In the genomic region with DNA sequence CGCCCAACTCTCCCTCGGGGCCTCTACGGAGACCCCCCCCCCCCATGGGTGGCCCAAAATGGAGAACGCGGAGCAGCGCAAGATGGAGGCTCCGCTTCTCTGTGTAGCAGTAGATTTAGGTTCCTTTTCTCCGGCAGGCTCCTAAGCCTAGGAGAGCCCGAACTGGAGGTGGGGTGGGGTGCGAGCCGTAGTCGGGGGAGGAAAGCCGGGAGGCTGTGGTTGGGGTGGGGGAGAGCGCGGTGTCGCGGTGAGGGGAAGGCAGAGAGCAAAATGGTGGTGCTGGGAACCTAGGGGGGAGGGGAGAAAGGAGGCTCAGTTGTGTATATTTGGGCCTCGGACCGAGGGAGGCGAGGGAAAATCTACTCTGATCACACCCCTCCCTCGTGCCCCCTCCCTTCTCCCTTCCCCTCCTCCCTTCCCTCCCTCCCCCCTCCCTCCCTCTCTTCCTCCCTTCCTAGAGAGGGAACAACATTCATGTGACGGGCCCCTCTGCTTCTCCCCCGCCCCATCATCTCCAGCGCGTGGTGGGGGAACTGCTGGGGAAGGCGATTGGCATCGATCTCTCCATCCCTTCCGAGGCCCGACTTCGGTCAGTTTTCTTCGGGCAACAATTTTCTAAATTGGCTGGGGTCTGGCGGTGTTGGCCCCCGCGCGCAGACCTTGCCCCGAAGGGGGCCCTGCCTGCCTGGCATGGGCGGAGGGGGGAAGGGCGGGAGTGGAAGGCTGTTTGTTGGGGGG, we compare ENCODE assay signal across 8 cellular contexts. TPM values are rescaled to one million over a fixed set of nuclear protein-coding genes. Genes with fewer than 3 reads are reported as not detected.
DNase-seq lines count a peak whose midpoint lies in the region; ATAC-seq, FAIRE-seq and TF ChIP-seq lines count a peak whose summit lies in the region.

Gene STAG2 (plus strand): TSS at position 439 of the 738 bp plus-strand sequence. CDS start 60,922 bp downstream, outside the sequence.

- H3K27ac Mint-ChIP-seq in T-helper 1 cell treated with Interleukin-12 subunit alpha and Interleukin-12 subunit beta and Interleukin-4 antibody, amounts not matched to agents 30 μg/mL and 1 μg/mL, for 36 hours, result peak within 1 kb of the TSS; percentile 100

- peak within 1 kb of the TSS; percentile 89 to 99 (median 94) for H3K27ac ChIP-seq in pancreas
- peak within 1 kb of the TSS; percentile 98 for H3K27ac ChIP-seq in upper lobe of right lung

- H3K36me3 ChIP-seq in pancreas, result no peaks in the 10 kb centered on the region
- H3K36me3 ChIP-seq in upper lobe of right lung, result no peaks in the 10 kb centered on the region

- ATAC-seq in pancreas, result peak; percentile 45 to 62 (median 57)
- ATAC-seq in upper lobe of right lung, result peak; percentile 76
- ATAC-seq in GM21367 (IDR thresholded peaks at IDR 0.05; ENCODE audit: unreplicated experiment), result no peak

- FAIRE-seq in pancreas (lab: Jason Lieb, UNC), result no peak

- H3K9me3 Mint-ChIP-seq in T-helper 1 cell treated with Interleukin-12 subunit alpha and Interleukin-12 subunit beta and Interleukin-4 antibody, amounts not matched to agents 30 μg/mL and 1 μg/mL, for 36 hours, result no peaks in the 10 kb centered on the region

- peaks cover 24% of the 10 kb centered on the region for H3K4me1 Mint-ChIP-seq in T-helper 1 cell treated with Interleukin-12 subunit alpha and Interleukin-12 subunit beta and Interleukin-4 antibody, amounts not matched to agents 30 μg/mL and 1 μg/mL, for 36 hours (ENCODE audit: low read depth)

- peaks cover 0 to 14% (median 0%) of the 10 kb centered on the region in 3 donors for H3K4me1 ChIP-seq in pancreas
- peaks cover 6% of the 10 kb centered on the region for H3K4me1 ChIP-seq in upper lobe of right lung

- no peaks in the 10 kb centered on the region for H3K27me3 Mint-ChIP-seq in T-helper 1 cell treated with Interleukin-12 subunit alpha and Interleukin-12 subunit beta and Interleukin-4 antibody, amounts not matched to agents 30 μg/mL and 1 μg/mL, for 36 hours (ENCODE audit: low read depth)

- peaks cover 0 to 6% (median 0%) of the 10 kb centered on the region in 4 donors for H3K27me3 ChIP-seq in pancreas
- H3K27me3 ChIP-seq in upper lobe of right lung, result no peaks in the 10 kb centered on the region

- H3K4me3 ChIP-seq in pancreas, result peak within 1 kb of the TSS; percentile 29 to 55 (median 50)
- peak within 1 kb of the TSS; percentile 69 for H3K4me3 ChIP-seq in upper lobe of right lung

- 0 to 34% methylated on average over 31 to 35 of the region's 38 CpGs for WGBS in pancreas, 2 donors

- in situ Hi-C loops in GM13976 (cut with MboI; ENCODE audit: low sequenced_read_pairs, unreplicated experiment), result no loop called here

- H3K9me3 ChIP-seq in pancreas, result no peaks in the 10 kb centered on the region
- no peaks in the 10 kb centered on the region for H3K9me3 ChIP-seq in upper lobe of right lung

- H3K4me3 Mint-ChIP-seq in T-helper 1 cell treated with Interleukin-12 subunit alpha and Interleukin-12 subunit beta and Interleukin-4 antibody, amounts not matched to agents 30 μg/mL and 1 μg/mL, for 36 hours, result peak within 1 kb of the TSS; percentile 98

- intact Hi-C loops in cardiac septum (cut with DNase I) (loop anchor here (5.0 to 10.0 kb wide), 2 partner anchors 56 to 107 kb away; no protein-coding TSS in a partner anchor), pancreas (cut with DNase I) (no loop called here), upper lobe of right lung (cut with DNase I) (no loop called here)

- DNase-seq in GM13976 (ENCODE audit: low spot score), result peak; percentile 52
- peak; percentile 60 for DNase-seq in NCI-H187 treated with DMSO at 0.1 percent for 48 hours (lab: John Stamatoyannopoulos, UW)
- DNase-seq in amniotic stem cell (lab: John Stamatoyannopoulos, UW), result peak; percentile 8
- peak; percentile 84 for DNase-seq in cardiac septum (ENCODE audit: low spot score)
- DNase-seq in pancreas, result peak; percentile 55 to 83 (median 68)
- peak; percentile 76 for DNase-seq in upper lobe of right lung

- TF ChIP-seq CTCF in GM13976 (IDR thresholded peaks at IDR 0.05; ENCODE audit: borderline replicate concordance, control extremely low read depth, extremely low read depth, insufficient read depth, missing control alignments) (no peak), pancreas (IDR thresholded peaks at IDR 0.05) (no peak), upper lobe of right lung (IDR thresholded peaks at IDR 0.05) (no peak)

- peaks cover 20% of the 10 kb centered on the region for H3K36me3 Mint-ChIP-seq in T-helper 1 cell treated with Interleukin-12 subunit alpha and Interleukin-12 subunit beta and Interleukin-4 antibody, amounts not matched to agents 30 μg/mL and 1 μg/mL, for 36 hours (ENCODE audit: low read depth)

RNA-seq across cellular contexts. Expression of gene STAG2, which starts in this region (rescaled TPM):
- total RNA-seq in cardiac septum, result 32.7 TPM
- total RNA-seq in pancreas, result 10 to 100 TPM; 27.5 to 42.8 (median 29.7) TPM
- polyA plus RNA-seq in pancreas, result 10 to 100 TPM in 1 of 2 donors, 1 to 10 TPM in 1; 7.1 to 16.2 TPM
- 71.4 TPM for total RNA-seq in upper lobe of right lung

Comparison
In these comparisons a context has a peak if more than half of its experiments do, and no peak if none do; other contexts are left out.
1. DNase-seq: peak in every context shown above with its lines; median percentile 84 in cardiac septum; 76 in upper lobe of right lung; 68 in pancreas; 60 in NCI-H187 treated with DMSO at 0.1 percent for 48 hours; 52 in GM13976; 8 in amniotic stem cell.